16 cellular contexts compared by ENCODE assay signal in genomic region chr2:71326968-71327367, GRCh38. TPM values are rescaled to one million over a fixed set of nuclear protein-coding genes. Genes with fewer than 3 reads are reported as not detected.
DNase-seq lines count a peak whose midpoint lies in the region; ATAC-seq and TF ChIP-seq lines count a peak whose summit lies in the region.
"Had no signal": no experiment of that assay in that cellular context is flagged by ENCODE, and none has a peak within 500 bp of the region (broad histone marks: within the 10 kb centered on the region; RNA-seq: fewer than 3 reads in every experiment).

No MANE protein-coding gene starts in this region.

- H3K4me1 ChIP-seq in HEK293 (ENCODE audit: control insufficient read depth, insufficient read depth, low read length) = peaks cover 4% of the 10 kb centered on the region
- H3K4me1 ChIP-seq: Caco-2 had no signal

- no peak overlapping the region for H3K27ac ChIP-seq in HEK293 (ENCODE audit: extremely low read depth, low read depth, low read length)
- H3K27ac ChIP-seq: 22Rv1; A549; BLaER1 treated with 17β-estradiol and CSF1 and Interleukin-3, amounts not matched to agents 10 nM and 100 nM; C4-2B had no signal

- ATAC-seq in esophagus mucosa = peak; percentile 12
- ATAC-seq: A549; CD8-positive, alpha-beta T cell had no signal

- H3K36me3 ChIP-seq in HEK293 (ENCODE audit: control insufficient read depth in 2 of 2, insufficient read depth in 1 of 2, low read length in 2 of 2) = no peaks in the 10 kb centered on the region
- H3K36me3 ChIP-seq: BLaER1 treated with 17β-estradiol and CSF1 and Interleukin-3, amounts not matched to agents 10 nM and 100 nM had no signal

- H3K4me3 ChIP-seq in HEK293 (ENCODE audit: low read depth, low read length) = no peak overlapping the region
- H3K4me3 ChIP-seq: A549; BLaER1 treated with 17β-estradiol and CSF1 and Interleukin-3, amounts not matched to agents 10 nM and 100 nM had no signal

- CTCF ChIA-PET in HEK293 (lab: Yijun Ruan, JAX) = interaction anchor here (0.6 kb wide), 1 partner anchor 471 kb away, joined by 4 read pairs; no protein-coding TSS in a partner anchor

- no peak for TF ChIP-seq CTCF in HEK293 (tag by site-specific recombination; IDR thresholded peaks at IDR 0.05)

- POLR2A ChIA-PET in HEK293 (lab: Yijun Ruan, JAX) = no interaction called here

- no peaks in the 10 kb centered on the region for H3K9me3 ChIP-seq in HEK293 (ENCODE audit: control insufficient read depth, insufficient read depth, low read depth, low read length)
- H3K9me3 ChIP-seq: Caco-2 had no signal

- peak; percentile 41 for DNase-seq in NCI-H82 (lab: John Stamatoyannopoulos, UW)
- DNase-seq in NCI-H82 treated with DMSO at 0.1 percent for 48 hours (lab: John Stamatoyannopoulos, UW; ENCODE audit: unreplicated experiment) = no peak
- DNase-seq in NCI-H1417 (lab: John Stamatoyannopoulos, UW) = no peak
- DNase-seq: AML-193; Caco-2; Calu3; CD4-positive, alpha-beta T cell; CD8-positive, alpha-beta T cell; DMS79 treated with DMSO at 0.1 percent for 48 hours; GF-D8 had no signal

TF ChIP-seq in HEK293, 187 proteins besides CTCF, POLR2A, EP300 and RAD21:
- peak; percentile 59 for TF ChIP-seq SCRT2 (tag by site-specific recombination; IDR thresholded peaks at IDR 0.05)
- TF ChIP-seq HOXC10 (CRISPR knock-in tag; IDR thresholded peaks at IDR 0.05) = no peak

RNA-seq across cellular contexts. Expression of gene ZNF638, which starts 4.6 kb away (rescaled TPM):
- total RNA-seq in esophagus mucosa = 52.0 TPM
